ENCODE assay signal across 11 cellular contexts in the genomic region with DNA sequence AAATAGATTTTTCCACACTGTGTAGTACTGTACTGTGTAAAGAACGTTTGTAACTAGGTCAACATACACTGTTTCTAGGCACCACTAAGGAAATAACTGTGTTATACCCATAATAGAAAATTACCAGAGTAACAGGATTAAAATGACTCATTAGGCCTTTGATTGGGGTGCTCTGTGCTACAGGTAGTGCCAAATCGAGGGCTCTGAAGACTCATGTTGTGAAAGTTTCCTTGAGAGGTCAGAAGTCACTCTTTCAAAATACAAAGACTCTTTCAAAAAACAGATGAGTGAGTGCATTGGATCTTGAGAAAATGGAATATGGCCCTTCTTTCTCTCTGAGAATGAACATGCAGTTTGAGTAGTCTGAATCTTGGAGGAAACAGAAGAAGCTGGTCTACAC.
A peak's percentile ranks its signal among the peaks of the same experiment; 100 is the strongest.
DNase-seq lines count a peak whose midpoint lies in the region; ATAC-seq and FAIRE-seq lines count a peak whose summit lies in the region.
"Had no signal": no experiment of that assay in that cellular context is flagged by ENCODE, and none has a peak within 500 bp of the region (broad histone marks: within the 10 kb centered on the region; RNA-seq: fewer than 3 reads in every experiment).

No MANE protein-coding gene starts in this region.

- POLR2A ChIA-PET in naive thymus-derived CD8-positive, alpha-beta T cell (lab: Charles Lee), result no interaction called here

- peak; percentile 73 for DNase-seq in activated CD4-positive, alpha-beta T cell treated with anti-CD3 and anti-CD28 coated beads, Interleukin-2, amount 10 ng/mL, durations not matched to agents 24 days and 14 days
- no peak for DNase-seq in activated CD4-positive, alpha-beta T cell treated with anti-CD3 and anti-CD28 coated beads, Interleukin-2, amount 50 U/mL, for 4 hours
- DNase-seq in naive thymus-derived CD8-positive, alpha-beta T cell, result no peak
- DNase-seq in anterior cingulate cortex (lab: John Stamatoyannopoulos, UW) (no peak), GM19239 (ENCODE audit: insufficient read length, low spot score) (no peak), SHP77 (lab: John Stamatoyannopoulos, UW) (no peak)
- DNase-seq: heart left ventricle, NCI-H524, nephron progenitor cell had no signal

- peaks cover 11% of the 10 kb centered on the region for H3K9me3 Mint-ChIP-seq in activated CD4-positive, alpha-beta T cell treated with anti-CD3 and anti-CD28 coated beads, Interleukin-2, amount 10 ng/mL, durations not matched to agents 24 days and 14 days
- H3K9me3 Mint-ChIP-seq in naive thymus-derived CD8-positive, alpha-beta T cell, result no peaks in the 10 kb centered on the region
- H3K9me3 Mint-ChIP-seq: nephron progenitor cell had no signal

- ATAC-seq in GM21737 (IDR thresholded peaks at IDR 0.05; ENCODE audit: unreplicated experiment) (peak; percentile 35), HG03565 (IDR thresholded peaks at IDR 0.05; ENCODE audit: unreplicated experiment) (peak; percentile 70)
- peak; percentile 42 to 57 for ATAC-seq in naive thymus-derived CD8-positive, alpha-beta T cell
- ATAC-seq: heart left ventricle had no signal

- peak overlapping the region; percentile 98 for H3K27ac Mint-ChIP-seq in activated CD4-positive, alpha-beta T cell treated with anti-CD3 and anti-CD28 coated beads, Interleukin-2, amount 10 ng/mL, durations not matched to agents 24 days and 14 days
- peak overlapping the region in 1 of 10 donors; percentile 40 for H3K27ac Mint-ChIP-seq in naive thymus-derived CD8-positive, alpha-beta T cell
- H3K27ac Mint-ChIP-seq: nephron progenitor cell had no signal

- no peaks in the 10 kb centered on the region for H3K27me3 Mint-ChIP-seq in activated CD4-positive, alpha-beta T cell treated with anti-CD3 and anti-CD28 coated beads, Interleukin-2, amount 10 ng/mL, durations not matched to agents 24 days and 14 days
- H3K27me3 Mint-ChIP-seq in naive thymus-derived CD8-positive, alpha-beta T cell, result no peaks in the 10 kb centered on the region

- FAIRE-seq in GM19239 (lab: Jason Lieb, UNC), result no peak

- intact Hi-C loops in activated CD4-positive, alpha-beta T cell treated with anti-CD3 and anti-CD28 coated beads, Interleukin-2, amount 10 ng/mL, durations not matched to agents 24 days and 14 days (cut with micrococcal nuclease), result loop anchor here (1.0 kb wide), 6 partner anchors 8 to 109 kb away; no protein-coding TSS in a partner anchor

- peaks cover 15% of the 10 kb centered on the region for H3K36me3 Mint-ChIP-seq in activated CD4-positive, alpha-beta T cell treated with anti-CD3 and anti-CD28 coated beads, Interleukin-2, amount 10 ng/mL, durations not matched to agents 24 days and 14 days (ENCODE audit: low read depth)
- no peaks in the 10 kb centered on the region for H3K36me3 Mint-ChIP-seq in naive thymus-derived CD8-positive, alpha-beta T cell

- H3K4me3 Mint-ChIP-seq in activated CD4-positive, alpha-beta T cell treated with anti-CD3 and anti-CD28 coated beads, Interleukin-2, amount 10 ng/mL, durations not matched to agents 24 days and 14 days, result peak overlapping the region; percentile 69
- H3K4me3 Mint-ChIP-seq in naive thymus-derived CD8-positive, alpha-beta T cell, result no peak overlapping the region
- H3K4me3 Mint-ChIP-seq: nephron progenitor cell had no signal

- peaks cover 48% of the 10 kb centered on the region for H3K4me1 Mint-ChIP-seq in activated CD4-positive, alpha-beta T cell treated with anti-CD3 and anti-CD28 coated beads, Interleukin-2, amount 10 ng/mL, durations not matched to agents 24 days and 14 days
- H3K4me1 Mint-ChIP-seq in naive thymus-derived CD8-positive, alpha-beta T cell, result peaks cover 0 to 19% (median under 1%) of the 10 kb centered on the region in 4 donors
